ENCODE assay signal across 16 cellular contexts in the genomic region with DNA sequence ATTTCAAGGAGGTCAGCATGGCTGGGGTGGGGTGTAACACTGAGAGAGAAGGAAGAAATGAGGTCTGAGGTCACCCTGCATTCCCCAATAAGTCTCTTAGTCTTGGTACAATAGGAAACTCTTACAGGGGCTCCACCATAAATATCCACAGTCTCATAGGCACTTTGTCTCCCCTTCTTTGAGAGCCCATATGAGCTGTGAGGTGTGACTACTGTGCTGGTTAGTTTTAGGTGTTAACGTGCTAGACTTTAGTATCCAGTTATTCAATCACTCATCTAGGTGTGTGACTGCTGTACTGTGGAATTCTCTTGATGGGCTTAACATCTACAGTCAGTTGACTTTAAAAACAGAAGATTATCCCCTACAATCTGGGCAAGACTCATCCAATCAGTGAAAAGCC.
DNase-seq lines count a peak whose midpoint lies in the region; ATAC-seq, FAIRE-seq and TF ChIP-seq lines count a peak whose summit lies in the region.
"Had no signal": no experiment of that assay in that cellular context is flagged by ENCODE, and none has a peak within 500 bp of the region (broad histone marks: within the 10 kb centered on the region; RNA-seq: fewer than 3 reads in every experiment).

No MANE protein-coding gene starts in this region.

- H3K27me3 ChIP-seq in astrocyte (ENCODE audit: insufficient read depth, low read length), result no peaks in the 10 kb centered on the region
- no peaks in the 10 kb centered on the region for H3K27me3 ChIP-seq in smooth muscle cell (ENCODE audit: low read depth)
- no peaks in the 10 kb centered on the region for H3K27me3 ChIP-seq in colonic mucosa

- peak overlapping the region; percentile 68 for H3K27ac Mint-ChIP-seq in T-helper 2 cell treated with Interferon-gamma antibody and Interleukin-4, amounts not matched to agents 5 μg/mL and 100 μg/mL, for 36 hours
- H3K27ac Mint-ChIP-seq in astrocyte (ENCODE audit: unreplicated experiment) (peak overlapping the region; percentile 13), mesothelial cell of epicardium (peak overlapping the region; percentile 18)
- no peak overlapping the region for H3K27ac Mint-ChIP-seq in effector memory CD8-positive, alpha-beta T cell
- H3K27ac Mint-ChIP-seq: B cell had no signal

- peaks cover 15% of the 10 kb centered on the region for H3K9me3 Mint-ChIP-seq in T-helper 2 cell treated with Interferon-gamma antibody and Interleukin-4, amounts not matched to agents 5 μg/mL and 100 μg/mL, for 36 hours
- no peaks in the 10 kb centered on the region for H3K9me3 Mint-ChIP-seq in astrocyte (ENCODE audit: unreplicated experiment)
- H3K9me3 Mint-ChIP-seq in mesothelial cell of epicardium, result peaks cover 4% of the 10 kb centered on the region
- H3K9me3 Mint-ChIP-seq in effector memory CD8-positive, alpha-beta T cell, result no peaks in the 10 kb centered on the region

- no peak for ATAC-seq in effector memory CD8-positive, alpha-beta T cell (replicated peaks)
- ATAC-seq: K562 had no signal

- intact Hi-C loops in colonic mucosa (cut with DNase I), result no loop called here

- H3K4me1 ChIP-seq in astrocyte (ENCODE audit: insufficient read depth, low read length) (peaks cover 20% of the 10 kb centered on the region), smooth muscle cell (ENCODE audit: low read depth) (peaks cover 3% of the 10 kb centered on the region), colonic mucosa (peaks cover 3% of the 10 kb centered on the region)

- H3K36me3 Mint-ChIP-seq in T-helper 2 cell treated with Interferon-gamma antibody and Interleukin-4, amounts not matched to agents 5 μg/mL and 100 μg/mL, for 36 hours (ENCODE audit: low read depth), result peaks cover 22% of the 10 kb centered on the region
- H3K36me3 Mint-ChIP-seq in astrocyte (ENCODE audit: low read depth, unreplicated experiment) (peaks cover 36% of the 10 kb centered on the region), mesothelial cell of epicardium (no peaks in the 10 kb centered on the region)
- H3K36me3 Mint-ChIP-seq in effector memory CD8-positive, alpha-beta T cell (ENCODE audit: insufficient read depth), result no peaks in the 10 kb centered on the region

- no peaks in the 10 kb centered on the region for H3F3A ChIP-seq in smooth muscle cell (ENCODE audit: low read depth)

- H3K9me3 ChIP-seq in astrocyte (ENCODE audit: insufficient read depth, low read depth, low read length) (no peaks in the 10 kb centered on the region), smooth muscle cell (replicated peaks; ENCODE audit: low read depth) (no peaks in the 10 kb centered on the region), colonic mucosa (no peaks in the 10 kb centered on the region)

- no peaks in the 10 kb centered on the region for H3K27me3 Mint-ChIP-seq in T-helper 2 cell treated with Interferon-gamma antibody and Interleukin-4, amounts not matched to agents 5 μg/mL and 100 μg/mL, for 36 hours (ENCODE audit: low read depth)
- no peaks in the 10 kb centered on the region for H3K27me3 Mint-ChIP-seq in astrocyte (ENCODE audit: low read depth, unreplicated experiment)
- H3K27me3 Mint-ChIP-seq in mesothelial cell of epicardium (ENCODE audit: low read depth), result no peaks in the 10 kb centered on the region
- H3K27me3 Mint-ChIP-seq in effector memory CD8-positive, alpha-beta T cell, result peaks cover 13 to 19% of the 10 kb centered on the region in 2 donors
- H3K27me3 Mint-ChIP-seq: B cell had no signal

- peaks cover 49% of the 10 kb centered on the region for H3K4me1 Mint-ChIP-seq in T-helper 2 cell treated with Interferon-gamma antibody and Interleukin-4, amounts not matched to agents 5 μg/mL and 100 μg/mL, for 36 hours (ENCODE audit: low read depth)
- peaks cover 52% of the 10 kb centered on the region for H3K4me1 Mint-ChIP-seq in astrocyte (ENCODE audit: low read depth, unreplicated experiment)
- H3K4me1 Mint-ChIP-seq in mesothelial cell of epicardium, result peaks cover 19% of the 10 kb centered on the region
- no peaks in the 10 kb centered on the region for H3K4me1 Mint-ChIP-seq in effector memory CD8-positive, alpha-beta T cell (ENCODE audit: low read depth in 2 of 2)

- H3K27ac ChIP-seq in astrocyte (ENCODE audit: low read depth, low read length) (no peak overlapping the region), smooth muscle cell (ENCODE audit: low read depth) (peak overlapping the region; percentile 41), colonic mucosa (no peak overlapping the region)

- H3K4me3 ChIP-seq in astrocyte (ENCODE audit: insufficient read depth, low read depth, low read length) (no peak overlapping the region), smooth muscle cell (no peak overlapping the region), colonic mucosa (no peak overlapping the region)
- H3K4me3 ChIP-seq: GM12878, K562 had no signal

- H2AFZ ChIP-seq in astrocyte (ENCODE audit: low read depth, low read length) (no peak overlapping the region), smooth muscle cell (ENCODE audit: low read depth) (no peak overlapping the region)

- no peaks in the 10 kb centered on the region for H4K20me1 ChIP-seq in astrocyte (ENCODE audit: insufficient read depth, low read length)
- no peaks in the 10 kb centered on the region for H4K20me1 ChIP-seq in smooth muscle cell (ENCODE audit: low read depth)

- peak overlapping the region; percentile 43 for H3K4me3 Mint-ChIP-seq in T-helper 2 cell treated with Interferon-gamma antibody and Interleukin-4, amounts not matched to agents 5 μg/mL and 100 μg/mL, for 36 hours
- H3K4me3 Mint-ChIP-seq in astrocyte (ENCODE audit: unreplicated experiment), result no peak overlapping the region
- no peak overlapping the region for H3K4me3 Mint-ChIP-seq in mesothelial cell of epicardium
- H3K4me3 Mint-ChIP-seq in effector memory CD8-positive, alpha-beta T cell, result no peak overlapping the region
- H3K4me3 Mint-ChIP-seq: B cell had no signal

- no peak for TF ChIP-seq CTCF in astrocyte (IDR thresholded peaks at IDR 0.05; ENCODE audit: insufficient read depth, low read depth, low read length)
- no peak for TF ChIP-seq CTCF in mesothelial cell of epicardium (IDR thresholded peaks at IDR 0.05; ENCODE audit: unreplicated experiment)
- TF ChIP-seq CTCF in smooth muscle cell (IDR thresholded peaks at IDR 0.05; ENCODE audit: borderline replicate concordance, insufficient read depth, poor library complexity, severe bottlenecking), result no peak
- no peak for TF ChIP-seq CTCF in colonic mucosa (IDR thresholded peaks at IDR 0.05)

- no peak for DNase-seq in T-helper 2 cell treated with Interferon-gamma antibody and Interleukin-4, amounts not matched to agents 5 μg/mL and 100 μg/mL, for 36 hours (ENCODE audit: low spot score)
- DNase-seq in T-helper 2 cell, result no peak
- DNase-seq in astrocyte (ENCODE audit: low read depth), result no peak
- DNase-seq in mesothelial cell of epicardium (ENCODE audit: low spot score in 2 of 2, unreplicated experiment in 2 of 2), result no peak
- no peak for DNase-seq in smooth muscle cell (lab: John Stamatoyannopoulos, UW; ENCODE audit: unreplicated experiment)
- DNase-seq in NCI-H524 treated with DMSO at 0.1 percent for 48 hours (lab: John Stamatoyannopoulos, UW), result no peak
- no peak for DNase-seq in colonic mucosa
- DNase-seq in effector memory CD8-positive, alpha-beta T cell, result no peak
- DNase-seq: 8988T, NCI-H1105, NCI-H446 treated with DMSO at 0.1 percent for 48 hours, Right ventricle myocardium superior had no signal

- H3K9ac ChIP-seq in astrocyte (ENCODE audit: low read length), result no peak overlapping the region
- no peak overlapping the region for H3K9ac ChIP-seq in smooth muscle cell (ENCODE audit: low read depth)
- no peak overlapping the region for H3K9ac ChIP-seq in colonic mucosa (ENCODE audit: low read depth in 2 of 2, low read length in 2 of 2)

- 59% methylated on average over 1 of the region's 1 CpG for WGBS in smooth muscle cell (ENCODE audit: low lambda C conversion rate)

- no peak for FAIRE-seq in astrocyte (lab: Jason Lieb, UNC)
- FAIRE-seq: GM12878, H1, K562 had no signal

- H3K4me2 ChIP-seq in astrocyte (ENCODE audit: low read length) (no peak overlapping the region), smooth muscle cell (no peak overlapping the region)

- H3K36me3 ChIP-seq in astrocyte (ENCODE audit: insufficient read depth, low read length) (peaks cover 3% of the 10 kb centered on the region), smooth muscle cell (ENCODE audit: low read depth) (no peaks in the 10 kb centered on the region), colonic mucosa (no peaks in the 10 kb centered on the region)

- H3K79me2 ChIP-seq in astrocyte (ENCODE audit: insufficient read depth, low read length) (peaks cover 2% of the 10 kb centered on the region), smooth muscle cell (ENCODE audit: low read depth) (no peaks in the 10 kb centered on the region)

Comparison
In these comparisons a context has a peak if more than half of its experiments do, and no peak if none do; other contexts are left out.
1. H3K27ac Mint-ChIP-seq: peak in T-helper 2 cell treated with Interferon-gamma antibody and Interleukin-4, amounts not matched to agents 5 μg/mL and 100 μg/mL, for 36 hours (single experiment), astrocyte (single experiment) and mesothelial cell of epicardium (single experiment); none in effector memory CD8-positive, alpha-beta T cell (0 of 2).